In the genomic region with DNA sequence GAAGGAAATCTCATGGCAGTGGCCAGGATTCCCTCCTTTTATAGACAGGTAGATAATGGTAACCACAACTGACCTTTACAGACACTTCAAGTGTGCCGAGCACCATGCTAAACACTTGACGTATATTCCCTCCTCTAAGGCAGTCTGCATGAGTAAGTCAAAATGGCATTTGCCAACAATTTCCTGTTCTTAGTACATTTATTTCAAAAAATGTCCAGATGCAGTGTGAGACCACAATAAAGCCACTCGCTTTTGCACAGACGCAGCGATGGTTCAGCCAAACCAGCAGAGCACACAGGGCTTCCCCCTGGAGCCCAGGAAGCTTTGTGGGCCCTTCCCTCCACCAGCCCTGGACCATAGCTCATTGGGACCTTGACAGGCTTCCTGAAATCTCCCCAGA, we compare ENCODE assay signal across 17 cellular contexts. TPM values are rescaled to one million over a fixed set of nuclear protein-coding genes. Genes with fewer than 3 reads are reported as not detected.
DNase-seq lines count a peak whose midpoint lies in the region; ATAC-seq and TF ChIP-seq lines count a peak whose summit lies in the region.
"Had no signal": no experiment of that assay in that cellular context is flagged by ENCODE, and none has a peak within 500 bp of the region (broad histone marks: within the 10 kb centered on the region; RNA-seq: fewer than 3 reads in every experiment).

No MANE protein-coding gene starts in this region.

- peaks cover 25% of the 10 kb centered on the region for H3K4me1 Mint-ChIP-seq in Calu3 (ENCODE audit: low read depth, unreplicated experiment)
- H3K4me1 Mint-ChIP-seq: CD14-positive monocyte, memory B cell, neural crest cell had no signal

- H3K36me3 Mint-ChIP-seq in Calu3 (ENCODE audit: insufficient read depth, unreplicated experiment): no peaks in the 10 kb centered on the region
- H3K36me3 Mint-ChIP-seq: CD14-positive monocyte, memory B cell had no signal

- no peaks in the 10 kb centered on the region for H3K9me3 Mint-ChIP-seq in Calu3 (ENCODE audit: low read depth, unreplicated experiment)

- no peak overlapping the region for H3K9ac ChIP-seq in adipocyte (ENCODE audit: low read length)

- peak overlapping the region; percentile 28 for H3K4me3 Mint-ChIP-seq in Calu3 (ENCODE audit: low read depth, unreplicated experiment)
- H3K4me3 Mint-ChIP-seq: CD14-positive monocyte, memory B cell, neural crest cell had no signal

- CTCF ChIA-PET in Calu3 (lab: Charles Lee): interaction anchor here (0.6 to 2.3 kb wide), 5 partner anchors 64 to 202 kb away, joined by 3 to 15 read pairs (median 3); no protein-coding TSS in a partner anchor

- no TSS peak for BruUV-seq in Calu3 (replicated peaks; lab: Mats Ljungman, UMichigan)

- DNase-seq in Calu3 (peak; percentile 39), HS-5 (ENCODE audit: low read depth) (peak; percentile 50), adipocyte (ENCODE audit: low read depth) (peak; percentile 20), kidney epithelial cell (ENCODE audit: low read depth) (peak; percentile 18), transverse colon (no peak), left cardiac atrium (no peak)
- no peak for DNase-seq in stimulated activated CD4-positive, alpha-beta T cell treated with anti-CD3 and anti-CD28 coated beads, Interleukin-4, amount 100 ng/mL, for 24 hours
- no peak for DNase-seq in activated CD8-positive, alpha-beta memory T cell treated with anti-CD3 and anti-CD28 coated beads, Interleukin-2, amount 50 U/mL, for 4 hours
- DNase-seq: activated T-cell treated with anti-CD3 and anti-CD28 coated beads, Interleukin-2, amount 50 U/mL, for 1 hour; NCI-H2107; right cardiac atrium; Right ventricle myocardium superior had no signal

- H3K27ac Mint-ChIP-seq in Calu3 (ENCODE audit: unreplicated experiment): peak overlapping the region; percentile 16
- H3K27ac Mint-ChIP-seq: memory B cell had no signal

- TF ChIP-seq CTCF in Calu3 (IDR thresholded peaks at IDR 0.05; ENCODE audit: unreplicated experiment): no peak
- TF ChIP-seq CTCF in kidney epithelial cell (IDR thresholded peaks at IDR 0.05; ENCODE audit: insufficient read depth, low read length, poor library complexity, severe bottlenecking): no peak
- TF ChIP-seq CTCF in transverse colon (IDR thresholded peaks at IDR 0.05): no peak

- WGBS in transverse colon (ENCODE audit: low coverage in 1 of 2), 2 donors: 50 to 60% methylated on average over 2 to 5 of the region's 5 CpGs

- H3K36me3 ChIP-seq in adipocyte (ENCODE audit: control insufficient read depth, insufficient read depth, low read length, severe bottlenecking): no peaks in the 10 kb centered on the region
- H3K36me3 ChIP-seq in kidney epithelial cell (ENCODE audit: control insufficient read depth, insufficient read depth, low read length): no peaks in the 10 kb centered on the region
- no peaks in the 10 kb centered on the region for H3K36me3 ChIP-seq in transverse colon
- H3K36me3 ChIP-seq: gastroesophageal sphincter had no signal

- no peaks in the 10 kb centered on the region for H3K9me3 ChIP-seq in adipocyte (ENCODE audit: control insufficient read depth, low read length)
- no peaks in the 10 kb centered on the region for H3K9me3 ChIP-seq in transverse colon
- H3K9me3 ChIP-seq: gastroesophageal sphincter had no signal

- H3K27me3 ChIP-seq in adipocyte (replicated peaks; ENCODE audit: control insufficient read depth, insufficient read depth, low read length): peaks cover 13% of the 10 kb centered on the region
- H3K27me3 ChIP-seq in kidney epithelial cell (ENCODE audit: control insufficient read depth, insufficient read depth, low read length): no peaks in the 10 kb centered on the region
- H3K27me3 ChIP-seq in transverse colon: no peaks in the 10 kb centered on the region
- H3K27me3 ChIP-seq: gastroesophageal sphincter had no signal

- ATAC-seq in left cardiac atrium: no peak
- ATAC-seq: gastroesophageal sphincter, right cardiac atrium had no signal

- TF ChIP-seq EP300 in transverse colon (IDR thresholded peaks at IDR 0.05; ENCODE audit: low read depth): no peak

- in situ Hi-C loops in transverse colon (cut with MboI; ENCODE audit: low pct_ligation_motif_present in 1 of 4, low pct_unique_long_range_greater_than_20kb in 1 of 4, low sequenced_read_pairs in 3 of 4): no loop called here

- intact Hi-C loops in Calu3 (cut with micrococcal nuclease; ENCODE audit: unreplicated experiment): loop anchor here (2.0 to 10.0 kb wide), 2 partner anchors 69 to 73 kb away; no protein-coding TSS in a partner anchor
- intact Hi-C loops in transverse colon (cut with DNase I; ENCODE audit: low total_unique reads): no loop called here
- intact Hi-C loops in left cardiac atrium (cut with DNase I): no loop called here

- H3K27ac ChIP-seq in transverse colon: no peak overlapping the region
- H3K27ac ChIP-seq: gastroesophageal sphincter had no signal

- no peak for TF ChIP-seq POLR2A in transverse colon (IDR thresholded peaks at IDR 0.05)

- no peaks in the 10 kb centered on the region for H3K27me3 Mint-ChIP-seq in Calu3 (ENCODE audit: unreplicated experiment)

- H3K4me1 ChIP-seq in adipocyte (ENCODE audit: control insufficient read depth, insufficient read depth, low read length) (no peaks in the 10 kb centered on the region), transverse colon (no peaks in the 10 kb centered on the region)
- H3K4me1 ChIP-seq: gastroesophageal sphincter had no signal

- H3K4me3 ChIP-seq in adipocyte (ENCODE audit: low read length): no peak overlapping the region
- no peak overlapping the region for H3K4me3 ChIP-seq in kidney epithelial cell (ENCODE audit: low read depth, low read length)
- H3K4me3 ChIP-seq in transverse colon: no peak overlapping the region
- H3K4me3 ChIP-seq: gastroesophageal sphincter had no signal

RNA-seq across cellular contexts. Expression of a gene that starts 16.4 kb away (rescaled TPM):
- total RNA-seq in Calu3 (2022) (not detected in 2 replicates), kidney epithelial cell (not detected in 2 replicates), transverse colon (not detected), left cardiac atrium (not detected)
- total RNA-seq: gastroesophageal sphincter; neural crest cell; right cardiac atrium; Right ventricle myocardium superior; T-helper 2 cell treated with Interferon-gamma antibody and Interleukin-4, amounts not matched to agents 100 ng/mL and 5 ng/mL, for 36 hours had no signal

Comparison
In these comparisons a context has a peak if more than half of its experiments do, and no peak if none do; other contexts are left out.
1. DNase-seq: peak in Calu3 (single experiment), HS-5 (single experiment), adipocyte (single experiment) and kidney epithelial cell (single experiment); none in transverse colon (single experiment), stimulated activated CD4-positive, alpha-beta T cell treated with anti-CD3 and anti-CD28 coated beads, Interleukin-4, amount 100 ng/mL, for 24 hours (single experiment), activated CD8-positive, alpha-beta memory T cell treated with anti-CD3 and anti-CD28 coated beads, Interleukin-2, amount 50 U/mL, for 4 hours (single experiment) and left cardiac atrium (single experiment).